ENCODE assay signal across 9 cellular contexts in genomic region chr1:154418062-154418897, GRCh38. TPM values are rescaled to one million over a fixed set of nuclear protein-coding genes. Genes with fewer than 3 reads are reported as not detected.
DNase-seq lines count a peak whose midpoint lies in the region; ATAC-seq, FAIRE-seq and TF ChIP-seq lines count a peak whose summit lies in the region.
"Had no signal": no experiment of that assay in that cellular context is flagged by ENCODE, and none has a peak within 500 bp of the region (broad histone marks: within the 10 kb centered on the region; RNA-seq: fewer than 3 reads in every experiment).

No MANE protein-coding gene starts in this region.

- peak; percentile 98 for FAIRE-seq in HepG2 (lab: Jason Lieb, UNC)
- FAIRE-seq: G401.6 had no signal

- CTCF ChIA-PET in HepG2 (lab: Yijun Ruan, JAX; ENCODE audit: low intra/inter-chr PET ratio, low total read pairs): no interaction called here

- no TSS peak for BruUV-seq in HepG2 (replicated peaks; lab: Mats Ljungman, UMichigan)

- H3K27ac ChIP-seq in HepG2 (ENCODE audit: extremely low read length, insufficient read depth, low read length) (peak overlapping the region; percentile 85), upper lobe of left lung (peak overlapping the region; percentile 84 to 93 (median 90))

- H3K36me3 ChIP-seq in HepG2 (replicated peaks in 1 of 2; ENCODE audit: control insufficient read depth in 1 of 2, insufficient read depth in 2 of 2, low read length in 2 of 2) (no peaks in the 10 kb centered on the region), upper lobe of left lung (no peaks in the 10 kb centered on the region)

- peak; percentile 34 for TF ChIP-seq RAD21 in HepG2 (CRISPR knock-in tag; IDR thresholded peaks at IDR 0.05)

- peak; percentile 28 to 63; a peak in 2 of 4 replicates for TF ChIP-seq POLR2A in HepG2 (IDR thresholded peaks at IDR 0.05; ENCODE audit: insufficient read depth in 1 of 2, low read depth in 2 of 2, low read length in 2 of 2)
- peak in 1 of 4 donors; percentile 46 for TF ChIP-seq POLR2A in upper lobe of left lung (IDR thresholded peaks at IDR 0.05)

- TF ChIP-seq EP300 in HepG2 (IDR thresholded peaks at IDR 0.05; ENCODE audit: low read depth in 2 of 2, low read length in 2 of 2): peak in 1 of 2 experiments; percentile 95; a peak in 3 of 4 replicates
- peak; percentile 96 for TF ChIP-seq EP300 in HepG2 (CRISPR knock-in tag; IDR thresholded peaks at IDR 0.05; ENCODE audit: borderline replicate concordance)
- peak in 2 of 4 donors; percentile 83 to 91 for TF ChIP-seq EP300 in upper lobe of left lung (IDR thresholded peaks at IDR 0.05)

- H3K4me1 Mint-ChIP-seq in activated naive CD8-positive, alpha-beta T cell treated with anti-CD3 and anti-CD28 coated beads for 36 hours: peaks cover 65% of the 10 kb centered on the region

- H3K9me3 ChIP-seq in HepG2 (ENCODE audit: low read length) (no peaks in the 10 kb centered on the region), upper lobe of left lung (no peaks in the 10 kb centered on the region)

- intact Hi-C loops in left cardiac atrium (cut with DNase I): no loop called here
- intact Hi-C loops in cardiac septum (cut with DNase I): no loop called here
- intact Hi-C loops in HepG2 (cut with micrococcal nuclease; ENCODE audit: unreplicated experiment): loop anchor here (1.0 kb wide), 1 partner anchor 13 kb away; the partner anchor contains the start of gene IL6R

- no peaks in the 10 kb centered on the region for H3K9me3 Mint-ChIP-seq in activated naive CD8-positive, alpha-beta T cell treated with anti-CD3 and anti-CD28 coated beads for 36 hours

- TF ChIP-seq CTCF in HepG2 (CRISPR knock-in tag; IDR thresholded peaks at IDR 0.05) (0 out of 2 replicates have a peak, but pooled peaks have one; percentile 29), upper lobe of left lung (IDR thresholded peaks at IDR 0.05) (no peak), foreskin fibroblast (IDR thresholded peaks at IDR 0.05; ENCODE audit: low read depth, low read length) (no peak)

- POLR2A ChIA-PET in HepG2 (lab: Yijun Ruan, JAX): interaction anchor here (1.0 to 7.5 kb wide), 11 partner anchors 10 to 518 kb away, joined by 3 to 146 read pairs (median 8); partner anchors contain the start of genes ATP8B2, IL6R and PMVK

- H3K4me3 Mint-ChIP-seq in activated naive CD8-positive, alpha-beta T cell treated with anti-CD3 and anti-CD28 coated beads for 36 hours: no peak overlapping the region

- in situ Hi-C loops in HepG2 (cut with HindIII; ENCODE audit: extremely low pct_ligation_motif_present, low pct_unique_long_range_greater_than_20kb): no loop called here

- H3K4me3 ChIP-seq in HepG2 (replicated peaks in 1 of 3; ENCODE audit: insufficient read depth in 1 of 3, low read depth in 2 of 3, low read length in 3 of 3): peak overlapping the region; percentile 18 to 68 (median 27); a peak in 5 of 6 replicates
- no peak overlapping the region for H3K4me3 ChIP-seq in upper lobe of left lung
- H3K4me3 ChIP-seq in foreskin fibroblast (ENCODE audit: low read depth in 1 of 2, low read length in 2 of 2): no peak overlapping the region

- no peaks in the 10 kb centered on the region for H3K27me3 Mint-ChIP-seq in activated naive CD8-positive, alpha-beta T cell treated with anti-CD3 and anti-CD28 coated beads for 36 hours

- H3K36me3 Mint-ChIP-seq in activated naive CD8-positive, alpha-beta T cell treated with anti-CD3 and anti-CD28 coated beads for 36 hours: peaks cover 2% of the 10 kb centered on the region

- no peaks in the 10 kb centered on the region for H3K79me2 ChIP-seq in HepG2 (ENCODE audit: insufficient read depth, low read length)

- H3K27me3 ChIP-seq in HepG2 (ENCODE audit: control insufficient read depth in 1 of 2, insufficient read depth in 2 of 2, low read length in 2 of 2) (no peaks in the 10 kb centered on the region), upper lobe of left lung (no peaks in the 10 kb centered on the region)

- peaks cover 73% of the 10 kb centered on the region for H3K4me1 ChIP-seq in HepG2 (ENCODE audit: insufficient read depth, low read length)
- peaks cover 53 to 71% (median 65%) of the 10 kb centered on the region in 4 donors for H3K4me1 ChIP-seq in upper lobe of left lung

- WGBS in HepG2 (ENCODE audit: low lambda C conversion rate): 4% methylated on average over 17 of the region's 17 CpGs
- 75 to 76% methylated on average over 17 of the region's 17 CpGs for WGBS in upper lobe of left lung, 2 donors

- ATAC-seq in left cardiac atrium (peak; percentile 5 to 83), HepG2 (peak; percentile 92), upper lobe of left lung (ENCODE audit: low FRiP score in 2 of 2) (peak; percentile 49 to 86), HG03354 (IDR thresholded peaks at IDR 0.05; ENCODE audit: poor library complexity, severe bottlenecking, unreplicated experiment) (no peak), HG02981 (IDR thresholded peaks at IDR 0.05; ENCODE audit: unreplicated experiment) (no peak)

- H4K20me1 ChIP-seq in HepG2 (ENCODE audit: insufficient read depth, low read length): no peaks in the 10 kb centered on the region

- H3K9ac ChIP-seq in HepG2 (ENCODE audit: insufficient read depth, low read depth, low read length): peak overlapping the region; percentile 67

- peak overlapping the region; percentile 88 for H3K27ac Mint-ChIP-seq in activated naive CD8-positive, alpha-beta T cell treated with anti-CD3 and anti-CD28 coated beads for 36 hours

- H2AFZ ChIP-seq in HepG2 (ENCODE audit: low read length): no peak overlapping the region

- peak overlapping the region; percentile 87 for H3K4me2 ChIP-seq in HepG2 (ENCODE audit: low read depth, low read length)

- DNase-seq in left cardiac atrium (peak; percentile 46), cardiac septum (ENCODE audit: low spot score) (no peak), HepG2 (ENCODE audit: low spot score) (peak; percentile 99), upper lobe of left lung (peak in 1 of 2 donors; percentile 91), foreskin fibroblast (no peak)
- no peak for DNase-seq in activated naive CD8-positive, alpha-beta T cell treated with anti-CD3 and anti-CD28 coated beads for 36 hours

TF ChIP-seq in HepG2, 621 proteins besides CTCF, POLR2A, EP300 and RAD21 (continues in another document):
- TF ChIP-seq ZFP90 (CRISPR knock-in tag; IDR thresholded peaks at IDR 0.05; ENCODE audit: borderline replicate concordance) (peak; percentile 31; the same call in 1 of the 2 replicates), FOXO1 (CRISPR knock-in tag; IDR thresholded peaks at IDR 0.05) (peak; percentile 97), MAFG (CRISPR knock-in tag; IDR thresholded peaks at IDR 0.05) (peak; percentile 94)
- TF ChIP-seq, protein P1, sequence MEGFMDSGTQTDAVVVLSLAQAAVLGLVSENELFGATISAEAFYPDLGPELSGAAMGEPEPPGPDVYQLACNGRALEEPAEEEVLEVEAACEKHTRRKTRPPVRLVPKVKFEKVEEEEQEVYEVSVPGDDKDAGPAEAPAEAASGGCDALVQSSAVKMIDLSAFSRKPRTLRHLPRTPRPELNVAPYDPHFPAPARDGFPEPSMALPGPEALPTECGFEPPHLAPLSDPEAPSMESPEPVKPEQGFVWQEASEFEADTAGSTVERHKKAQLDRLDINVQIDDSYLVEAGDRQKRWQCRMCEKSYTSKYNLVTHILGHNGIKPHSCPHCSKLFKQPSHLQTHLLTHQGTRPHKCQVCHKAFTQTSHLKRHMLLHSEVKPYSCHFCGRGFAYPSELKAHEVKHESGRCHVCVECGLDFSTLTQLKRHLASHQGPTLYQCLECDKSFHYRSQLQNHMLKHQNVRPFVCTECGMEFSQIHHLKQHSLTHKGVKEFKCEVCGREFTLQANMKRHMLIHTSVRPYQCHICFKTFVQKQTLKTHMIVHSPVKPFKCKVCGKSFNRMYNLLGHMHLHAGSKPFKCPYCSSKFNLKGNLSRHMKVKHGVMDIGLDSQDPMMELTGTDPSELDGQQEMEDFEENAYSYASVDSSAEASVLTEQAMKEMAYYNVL (CRISPR knock-in tag; IDR thresholded peaks at IDR 0.05; ENCODE audit: borderline replicate concordance): peak; percentile 82; the same call in 1 of the 2 replicates

RNA-seq across cellular contexts. Expression of gene IL6R, which starts 13.1 kb away (rescaled TPM):
- total RNA-seq in left cardiac atrium (10 to 100 TPM; 11.2 to 11.4 TPM), cardiac septum (5.2 TPM), HepG2 (2016; rRNA removed; fragmentation: Illumina TruSeq; extraction: Trizol) (3.5 and 5.0 TPM in 2 replicates), upper lobe of left lung (100 to 1,000 TPM in 3 of 6 donors, 10 to 100 TPM in 3; 59.6 to 126 (median 97.5) TPM)
- 1 to 10 TPM; 2.3 to 2.4 TPM for total RNA-seq in activated naive CD8-positive, alpha-beta T cell treated with anti-CD3 and anti-CD28 coated beads for 36 hours
- 0.71 and 0.91 TPM in 2 replicates for total RNA-seq in HepG2 (2016; cell fraction: cytosol; rRNA removed; fragmentation: Illumina TruSeq; extraction: Trizol; ENCODE audit: low read depth)
- 1.9 and 4.6 TPM in 2 replicates for total RNA-seq in HepG2 (2016; cell fraction: insoluble cytoplasmic fraction; rRNA removed; fragmentation: Illumina TruSeq; extraction: Trizol)
- 1.2 and 1.3 TPM in 2 replicates for total RNA-seq in HepG2 (2016; cell fraction: membrane; rRNA removed; fragmentation: Illumina TruSeq; extraction: Trizol)
- total RNA-seq in HepG2 (2016; cell fraction: nucleus; rRNA removed; fragmentation: Illumina TruSeq; extraction: Trizol): 3.7 and 4.0 TPM in 2 replicates
- polyA plus RNA-seq in HepG2 (2011; rRNA removed): 24.5 and 30.5 TPM in 2 replicates
- 15.2 and 20.2 TPM in 2 replicates for polyA plus RNA-seq in HepG2 (2011; cell fraction: cytosol; rRNA removed)
- polyA plus RNA-seq in HepG2 (2011; cell fraction: nucleus; rRNA removed): 15.9 and 16.7 TPM in 2 replicates
- 13.7 and 18.5 TPM in 2 replicates for polyA plus RNA-seq in HepG2 (2012)
- polyA plus RNA-seq in HepG2 (2016; cell fraction: cytosol; fragmentation: Illumina TruSeq; extraction: Trizol; ENCODE audit: low read depth): 0.28 and 0.32 TPM in 2 replicates
- polyA plus RNA-seq in HepG2 (2016; cell fraction: insoluble cytoplasmic fraction; fragmentation: Illumina TruSeq; extraction: Trizol; ENCODE audit: low read depth): 1.4 and 2.1 TPM in 2 replicates
- 0.60 and 0.65 TPM in 2 replicates for polyA plus RNA-seq in HepG2 (2016; cell fraction: membrane; fragmentation: Illumina TruSeq; extraction: Trizol; ENCODE audit: low read depth)
- polyA plus RNA-seq in HepG2 (2016; cell fraction: nucleus; fragmentation: Illumina TruSeq; extraction: Trizol; ENCODE audit: insufficient read depth, low read depth): 4.0 and 4.9 TPM in 2 replicates
- polyA minus RNA-seq in HepG2 (2011; rRNA and poly(A)+ RNA removed; ENCODE audit: low replicate concordance): 13.3 and 63.4 TPM in 2 replicates
- polyA minus RNA-seq in HepG2 (2011; cell fraction: cytosol; rRNA and poly(A)+ RNA removed): 10.3 and 13.7 TPM in 2 replicates
- 13.4 and 13.8 TPM in 2 replicates for polyA minus RNA-seq in HepG2 (2011; cell fraction: nucleus; rRNA and poly(A)+ RNA removed)

Comparison
In these comparisons a context has a peak if more than half of its experiments do, and no peak if none do; other contexts are left out.
1. DNase-seq: peak in left cardiac atrium (single experiment) and HepG2 (single experiment); none in cardiac septum (single experiment), activated naive CD8-positive, alpha-beta T cell treated with anti-CD3 and anti-CD28 coated beads for 36 hours (single experiment) and foreskin fibroblast (0 of 2).
2. ATAC-seq: peak in left cardiac atrium (2 of 2), HepG2 (single experiment) and upper lobe of left lung (2 of 2); none in HG03354 (single experiment) and HG02981 (single experiment).
3. H3K4me3 ChIP-seq: peak in HepG2 (3 of 3); none in upper lobe of left lung (0 of 4) and foreskin fibroblast (0 of 2).